In genomic region chr15:89419370-89419984, GRCh38 we compare ENCODE assay signal across 9 cellular contexts.
DNase-seq lines count a peak whose midpoint lies in the region; ATAC-seq, FAIRE-seq and TF ChIP-seq lines count a peak whose summit lies in the region.
"Had no signal": no experiment of that assay in that cellular context is flagged by ENCODE, and none has a peak within 500 bp of the region (broad histone marks: within the 10 kb centered on the region; RNA-seq: fewer than 3 reads in every experiment).

No MANE protein-coding gene starts in this region.

- TF ChIP-seq CTCF in Caco-2 (IDR thresholded peaks at IDR 0.05; ENCODE audit: insufficient read depth in 1 of 2, low read depth in 1 of 2, low read length in 1 of 2, severe bottlenecking in 1 of 2, unreplicated experiment in 1 of 2) (no peak), GM12878 (IDR thresholded peaks at IDR 0.05 in 2 of 3, conservative IDR thresholded peaks at IDR 0.05 in 1 of 3; ENCODE audit: control insufficient read depth in 2 of 3, extremely low read depth in 1 of 3, insufficient read depth in 1 of 3, low read depth in 3 of 3, low read length in 3 of 3) (no peak)

- RAD21 ChIA-PET in GM12878 (lab: Charles Lee; ENCODE audit: unreplicated experiment), result no interaction called here

- whole genome bisulfite sequencing in GM12878 (ENCODE audit: insufficient coverage, insufficient replicate concordance, low lambda C conversion rate, missing lambda C conversion rate), result 22% methylated on average over 17 of the region's 17 CpGs

- H3K27ac ChIP-seq in GM12878 (ENCODE audit: control insufficient read depth, insufficient read depth), result no peak overlapping the region

- H3K36me3 ChIP-seq in Caco-2 (ENCODE audit: control insufficient read depth, insufficient read depth, low read length), result no peaks in the 10 kb centered on the region
- H3K36me3 ChIP-seq in GM12878 (ENCODE audit: control insufficient read depth in 2 of 2, insufficient read depth in 2 of 2, low read length in 1 of 2), result no peaks in the 10 kb centered on the region

- H3K36me3 Mint-ChIP-seq in Caco-2 (ENCODE audit: insufficient read depth, unreplicated experiment), result no peaks in the 10 kb centered on the region

- TF ChIP-seq RAD21 in GM12878 (IDR thresholded peaks at IDR 0.05; ENCODE audit: insufficient read depth, low read depth, low read length), result no peak

- no peaks in the 10 kb centered on the region; the same call in none of the 2 replicates for H3K27me3 ChIP-seq in Caco-2 (replicated peaks; ENCODE audit: control insufficient read depth, insufficient read depth, low read length)
- H3K27me3 ChIP-seq in GM12878 (replicated peaks in 1 of 2; ENCODE audit: control insufficient read depth in 2 of 2, insufficient read depth in 2 of 2, low read length in 1 of 2), result peaks cover 2 to 3% of the 10 kb centered on the region in 2 experiments; a peak in 3 of 4 replicates

- CTCF ChIA-PET in Caco-2 (lab: Charles Lee), result interaction anchor here (0.8 to 1.7 kb wide), 5 partner anchors 11 to 75 kb away, joined by 3 to 8 read pairs (median 4); no protein-coding TSS in a partner anchor
- CTCF ChIA-PET in GM12878 (lab: Yijun Ruan, JAX), result interaction anchor here (1.3 to 6.4 kb wide), 7 partner anchors 9 to 61 kb away, joined by 3 to 73 read pairs (median 6); no protein-coding TSS in a partner anchor

- peak; percentile 42; the same call in 2 of the 3 replicates for ATAC-seq in GM12878
- no peak for ATAC-seq in HG02623 (IDR thresholded peaks at IDR 0.05; ENCODE audit: unreplicated experiment)
- ATAC-seq in HG03460 (IDR thresholded peaks at IDR 0.05; ENCODE audit: unreplicated experiment), result no peak

- no peaks in the 10 kb centered on the region for H3K9me3 Mint-ChIP-seq in Caco-2 (ENCODE audit: unreplicated experiment)

- H3K9me3 ChIP-seq in Caco-2 (no peaks in the 10 kb centered on the region), GM12878 (replicated peaks; ENCODE audit: control insufficient read depth, insufficient read depth, low read length) (no peaks in the 10 kb centered on the region)

- POLR2A ChIA-PET in Caco-2 (lab: Charles Lee) (no interaction called here), GM12878 (lab: Charles Lee) (no interaction called here)

- intact Hi-C loops in Caco-2 (cut with micrococcal nuclease; ENCODE audit: unreplicated experiment) (loop anchor here (1.0 kb wide), 1 partner anchor 58 kb away; no protein-coding TSS in a partner anchor), GM12878 (cut with micrococcal nuclease; ENCODE audit: unreplicated experiment) (no loop called here)

- peak; percentile 56 to 77 for DNase-seq in Caco-2
- peak; percentile 27 for DNase-seq in LoVo (ENCODE audit: low spot score)
- no peak for DNase-seq in GM12878 (ENCODE audit: low read depth, low spot score)
- DNase-seq in lung microvascular endothelial cell (ENCODE audit: low read depth in 2 of 2), result peak; percentile 41 to 45
- DNase-seq in COR-L47 (lab: John Stamatoyannopoulos, UW), result no peak
- DNase-seq in NCI-H526 (lab: John Stamatoyannopoulos, UW), result no peak
- DNase-seq: NCI-H146 had no signal

- no peak overlapping the region for H3K9ac ChIP-seq in GM12878 (ENCODE audit: control insufficient read depth, insufficient read depth, low read length)

- BruUV-seq in Caco-2 (replicated peaks; lab: Mats Ljungman, UMichigan) (no TSS peak), GM12878 (replicated peaks; lab: Mats Ljungman, UMichigan) (no TSS peak)

- no peaks in the 10 kb centered on the region for H4K20me1 ChIP-seq in GM12878 (ENCODE audit: control insufficient read depth, insufficient read depth)

- H3K79me2 ChIP-seq in GM12878 (ENCODE audit: control insufficient read depth, insufficient read depth, low read length), result no peaks in the 10 kb centered on the region

- H3K4me1 ChIP-seq in Caco-2 (no peaks in the 10 kb centered on the region), GM12878 (ENCODE audit: control insufficient read depth, insufficient read depth, low read length) (no peaks in the 10 kb centered on the region)

- peaks cover 10% of the 10 kb centered on the region for H3K27me3 Mint-ChIP-seq in Caco-2 (ENCODE audit: insufficient read depth, unreplicated experiment)

- H3K4me2 ChIP-seq in GM12878 (ENCODE audit: control insufficient read depth, insufficient read depth), result no peak overlapping the region

- no peak overlapping the region for H3K27ac Mint-ChIP-seq in Caco-2 (ENCODE audit: unreplicated experiment)

- in situ Hi-C loops in GM12878 (cut with MboI), result no loop called here

- no peak for FAIRE-seq in GM12878 (lab: Jason Lieb, UNC)

- SMC1A ChIA-PET in GM12878 (lab: Charles Lee; ENCODE audit: uncharacterized antibody, unreplicated experiment), result interaction anchor here (2.3 kb wide), 1 partner anchor 11 kb away, joined by 6 read pairs; no protein-coding TSS in a partner anchor

- no peak for TF ChIP-seq POLR2A in GM12878 (IDR thresholded peaks at IDR 0.05; ENCODE audit: low read depth, low read length)

- no peak overlapping the region for H2AFZ ChIP-seq in GM12878 (ENCODE audit: control insufficient read depth, low read depth, low read length)

- H3K4me3 ChIP-seq in Caco-2 (ENCODE audit: low read depth, low read length) (no peak overlapping the region), GM12878 (no peak overlapping the region)

- TF ChIP-seq EP300 in GM12878 (IDR thresholded peaks at IDR 0.05; ENCODE audit: borderline replicate concordance in 1 of 2, control insufficient read depth in 1 of 2, low read depth in 2 of 2, low read length in 2 of 2), result no peak

- no peak overlapping the region for H3K4me3 Mint-ChIP-seq in Caco-2 (ENCODE audit: unreplicated experiment)

- no peaks in the 10 kb centered on the region for H3K4me1 Mint-ChIP-seq in Caco-2 (ENCODE audit: low read depth, unreplicated experiment)

TF ChIP-seq in GM12878, 131 proteins besides CTCF, POLR2A, EP300 and RAD21 (continues in another document):
- TF ChIP-seq REST (IDR thresholded peaks at IDR 0.05; ENCODE audit: low read depth, low read length) (peak; percentile 94), ZNF384 (IDR thresholded peaks at IDR 0.05; ENCODE audit: borderline replicate concordance, low read depth, low read length) (no peak), HDAC2 (IDR thresholded peaks at IDR 0.05) (no peak), NKRF (conservative IDR thresholded peaks at IDR 0.05) (no peak)

Comparison
In these comparisons a context has a peak if more than half of its experiments do, and no peak if none do; other contexts are left out.
1. DNase-seq: peak in Caco-2 (2 of 2), LoVo (single experiment) and lung microvascular endothelial cell (2 of 2); none in GM12878 (single experiment), COR-L47 (single experiment) and NCI-H526 (0 of 2).